In genomic region chr2:116833052-116833451, GRCh38 we compare ENCODE assay signal across 33 cellular contexts.
"Had no signal": no experiment of that assay in that cellular context is flagged by ENCODE, and none has a peak within 500 bp of the region (broad histone marks: within the 10 kb centered on the region; RNA-seq: fewer than 3 reads in every experiment).

No MANE protein-coding gene starts in this region.

- H3K27me3 ChIP-seq: MG63 had no signal

- DNase-seq: Karpas-422, Kasumi-1, MG63, MM.1S, MV-4-11, NCI-H1092, NCI-H1092 treated with DMSO at 0.1 percent for 48 hours, NCI-H1105, NCI-H1105 treated with DMSO at 0.1 percent for 48 hours, NCI-H1417, NCI-H1417 treated with DMSO at 0.1 percent for 48 hours, NCI-H1436, NCI-H1436 treated with DMSO at 0.1 percent for 48 hours, NCI-H146, NCI-H1694, NCI-H1694 treated with DMSO at 0.1 percent for 48 hours, NCI-H187, NCI-H187 treated with DMSO at 0.1 percent for 48 hours, NCI-H1930, NCI-H2029, NCI-H2029 treated with DMSO at 0.1 percent for 48 hours, NCI-H2081, NCI-H2081 treated with DMSO at 0.1 percent for 48 hours, NCI-H2107, NCI-H2171, NCI-H2171 treated with DMSO at 0.1 percent for 48 hours, NCI-H2227 treated with DMSO at 0.1 percent for 48 hours, NCI-H226, NCI-H345, NCI-H446, NCI-H446 treated with DMSO at 0.1 percent for 48 hours, NCI-H510A, NCI-H510A treated with DMSO at 0.1 percent for 48 hours had no signal

- H3K36me3 ChIP-seq: MG63 had no signal

- H3K4me3 ChIP-seq: MG63 had no signal
